ENCODE assay signal across 8 cellular contexts in the genomic region with DNA sequence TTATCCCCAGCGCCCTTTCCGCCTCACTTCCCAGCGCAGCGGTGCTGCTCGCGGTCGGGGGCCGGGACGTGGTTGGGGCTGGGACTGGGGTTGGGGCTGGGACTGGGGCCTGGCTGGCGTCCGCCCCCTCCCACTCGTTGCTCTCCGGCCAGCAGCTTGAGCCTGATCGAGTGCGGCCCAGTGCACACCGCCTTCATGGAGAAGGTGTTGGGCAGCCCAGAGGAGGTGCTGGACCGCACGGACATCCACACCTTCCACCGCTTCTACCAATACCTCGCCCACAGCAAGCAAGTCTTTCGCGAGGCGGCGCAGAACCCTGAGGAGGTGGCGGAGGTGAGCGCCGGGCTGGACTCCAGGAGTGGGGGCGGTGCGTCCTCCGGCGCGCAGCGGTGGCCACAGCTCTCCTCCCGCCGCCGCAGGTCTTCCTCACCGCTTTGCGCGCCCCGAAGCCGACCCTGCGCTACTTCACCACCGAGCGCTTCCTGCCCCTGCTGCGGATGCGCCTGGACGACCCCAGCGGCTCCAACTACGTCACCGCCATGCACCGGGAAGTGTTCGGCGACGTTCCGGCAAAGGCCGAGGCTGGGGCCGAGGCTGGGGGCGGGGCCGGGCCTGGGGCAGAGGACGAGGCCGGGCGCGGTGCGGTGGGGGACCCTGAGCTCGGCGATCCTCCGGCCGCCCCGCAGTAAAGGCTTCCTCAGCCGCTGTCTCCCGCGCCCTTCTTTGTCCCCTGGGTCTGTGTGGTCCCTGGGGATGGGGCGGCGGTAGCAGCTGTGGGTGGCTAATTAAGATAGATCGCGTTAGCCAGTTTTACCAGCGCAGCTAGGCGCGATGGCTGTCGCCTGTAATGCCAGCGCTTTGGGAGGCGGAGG. TPM values are rescaled to one million over a fixed set of nuclear protein-coding genes. Genes with fewer than 3 reads are reported as not detected.
A peak's percentile ranks its signal among the peaks of the same experiment; 100 is the strongest.
DNase-seq lines count a peak whose midpoint lies in the region; ATAC-seq, FAIRE-seq and TF ChIP-seq lines count a peak whose summit lies in the region.

No MANE protein-coding gene starts in this region.

- CTCF ChIA-PET in CD8-positive, alpha-beta T cell (lab: Charles Lee): interaction anchor here (1.0 to 1.6 kb wide), 6 partner anchors 11 to 34 kb away, joined by 3 to 8 read pairs (median 5); no protein-coding TSS in a partner anchor

- peaks cover 29% of the 10 kb centered on the region for H3K4me1 Mint-ChIP-seq in CD8-positive, alpha-beta T cell (ENCODE audit: low read depth)
- H3K4me1 Mint-ChIP-seq in stimulated activated memory B cell treated with anti-CD40 and anti-IgM and Interleukin-4, amounts not matched to agents 10 μg/mL and 1 μg/mL and 100 μg/mL, for 72 hours: peaks cover 45% of the 10 kb centered on the region

- TF ChIP-seq CTCF in CD8-positive, alpha-beta T cell (IDR thresholded peaks at IDR 0.05): no peak

- no peaks in the 10 kb centered on the region for H3K9me3 Mint-ChIP-seq in CD8-positive, alpha-beta T cell
- H3K9me3 Mint-ChIP-seq in stimulated activated memory B cell treated with anti-CD40 and anti-IgM and Interleukin-4, amounts not matched to agents 10 μg/mL and 1 μg/mL and 100 μg/mL, for 72 hours: no peaks in the 10 kb centered on the region

- peaks cover 3% of the 10 kb centered on the region for H3K36me3 Mint-ChIP-seq in CD8-positive, alpha-beta T cell
- H3K36me3 Mint-ChIP-seq in stimulated activated memory B cell treated with anti-CD40 and anti-IgM and Interleukin-4, amounts not matched to agents 10 μg/mL and 1 μg/mL and 100 μg/mL, for 72 hours: no peaks in the 10 kb centered on the region

- peak; percentile 88 for ATAC-seq in CD8-positive, alpha-beta T cell
- ATAC-seq in GM19463 (IDR thresholded peaks at IDR 0.05; ENCODE audit: unreplicated experiment): peak; percentile 91
- peak; percentile 96 for ATAC-seq in stimulated activated memory B cell treated with anti-CD40 and anti-IgM and Interleukin-4, amounts not matched to agents 10 μg/mL and 1 μg/mL and 100 μg/mL, for 72 hours

- peak overlapping the region; percentile 94 to 95 for H3K9ac ChIP-seq in mucosa of rectum (ENCODE audit: low read depth in 1 of 2, low read length in 2 of 2)

- no peaks in the 10 kb centered on the region for H3K9me3 ChIP-seq in CD8-positive, alpha-beta T cell (ENCODE audit: low read length)
- H3K9me3 ChIP-seq in esophagus (ENCODE audit: control insufficient read depth in 2 of 2, insufficient read depth in 1 of 2, low read depth in 1 of 2, low read length in 1 of 2) (no peaks in the 10 kb centered on the region), mucosa of rectum (ENCODE audit: control insufficient read depth in 2 of 2, low read length in 2 of 2) (no peaks in the 10 kb centered on the region)

- FAIRE-seq in HTR-8/SVneo (lab: Jason Lieb, UNC): peak; percentile 91

- H3K4me3 ChIP-seq in CD8-positive, alpha-beta T cell (ENCODE audit: low read depth, low read length): peak overlapping the region; percentile 87
- H3K4me3 ChIP-seq in esophagus (ENCODE audit: low read depth in 1 of 2, low read length in 2 of 2) (peak overlapping the region; percentile 79 to 88), mucosa of rectum (ENCODE audit: low read length in 2 of 2) (peak overlapping the region; percentile 74 to 88)

- peak; percentile 38 to 86 (median 77) for DNase-seq in CD8-positive, alpha-beta T cell
- peak; percentile 94 for DNase-seq in HTR-8/SVneo (ENCODE audit: insufficient read length, low spot score)
- DNase-seq in OCI-M1 (lab: John Stamatoyannopoulos, UW): peak; percentile 89
- DNase-seq in activated T-cell treated with anti-CD3 and anti-CD28 coated beads, Interleukin-2, amount 50 U/mL, for 48 hours: peak; percentile 82 to 87

- peak overlapping the region; percentile 94 for H3K27ac Mint-ChIP-seq in CD8-positive, alpha-beta T cell
- H3K27ac Mint-ChIP-seq in stimulated activated memory B cell treated with anti-CD40 and anti-IgM and Interleukin-4, amounts not matched to agents 10 μg/mL and 1 μg/mL and 100 μg/mL, for 72 hours: peak overlapping the region; percentile 98

- H3K36me3 ChIP-seq in CD8-positive, alpha-beta T cell (ENCODE audit: insufficient read depth, low read length): no peaks in the 10 kb centered on the region
- H3K36me3 ChIP-seq in esophagus (ENCODE audit: control insufficient read depth in 2 of 2, insufficient read depth in 2 of 2, low read length in 1 of 2) (no peaks in the 10 kb centered on the region), mucosa of rectum (ENCODE audit: control insufficient read depth in 2 of 2, insufficient read depth in 2 of 2, low read length in 2 of 2) (no peaks in the 10 kb centered on the region)

- peak overlapping the region; percentile 89 for H3K4me3 Mint-ChIP-seq in CD8-positive, alpha-beta T cell
- peak overlapping the region; percentile 99 for H3K4me3 Mint-ChIP-seq in stimulated activated memory B cell treated with anti-CD40 and anti-IgM and Interleukin-4, amounts not matched to agents 10 μg/mL and 1 μg/mL and 100 μg/mL, for 72 hours

- no peaks in the 10 kb centered on the region for H3K27me3 ChIP-seq in CD8-positive, alpha-beta T cell (ENCODE audit: insufficient read depth, low read length)
- H3K27me3 ChIP-seq in esophagus (ENCODE audit: control insufficient read depth in 1 of 2, insufficient read depth in 2 of 2, low read length in 2 of 2): no peaks in the 10 kb centered on the region
- H3K27me3 ChIP-seq in mucosa of rectum (ENCODE audit: control insufficient read depth in 2 of 2, insufficient read depth in 2 of 2, low read length in 2 of 2): no peaks in the 10 kb centered on the region

- H3K4me1 ChIP-seq in CD8-positive, alpha-beta T cell (ENCODE audit: insufficient read depth, low read length): peaks cover 12% of the 10 kb centered on the region
- H3K4me1 ChIP-seq in esophagus (ENCODE audit: control insufficient read depth in 2 of 2, insufficient read depth in 2 of 2, low read length in 1 of 2) (peaks cover 0 to 10% of the 10 kb centered on the region in 2 donors), mucosa of rectum (ENCODE audit: control insufficient read depth in 2 of 2, insufficient read depth in 2 of 2, low read length in 2 of 2) (peaks cover 7 to 17% of the 10 kb centered on the region in 2 donors)

- POLR2A ChIA-PET in CD8-positive, alpha-beta T cell (lab: Charles Lee): interaction anchor here (0.7 to 2.2 kb wide), 9 partner anchors 12 to 243 kb away, joined by 3 to 11 read pairs (median 4); partner anchors contain the start of genes NAGLU and STAT3

- intact Hi-C loops in CD8-positive, alpha-beta T cell (cut with DNase I, micrococcal nuclease): loop anchor here in 1 of 2 experiments (1.0 to 2.0 kb wide), 3 partner anchors 8 to 24 kb away; partner anchors contain the start of genes COASY and NAGLU

- H3K27me3 Mint-ChIP-seq in CD8-positive, alpha-beta T cell (ENCODE audit: low read depth): no peaks in the 10 kb centered on the region
- H3K27me3 Mint-ChIP-seq in stimulated activated memory B cell treated with anti-CD40 and anti-IgM and Interleukin-4, amounts not matched to agents 10 μg/mL and 1 μg/mL and 100 μg/mL, for 72 hours: no peaks in the 10 kb centered on the region

- 0 to 1% methylated on average over 77 to 82 of the region's 82 CpGs for WGBS in esophagus, 2 donors

- H3K27ac ChIP-seq in CD8-positive, alpha-beta T cell (ENCODE audit: low read depth, low read length): peak overlapping the region; percentile 80
- peak overlapping the region; percentile 94 to 95 for H3K27ac ChIP-seq in esophagus (ENCODE audit: low read depth in 2 of 2, low read length in 1 of 2)
- peak overlapping the region; percentile 85 to 89 for H3K27ac ChIP-seq in mucosa of rectum (ENCODE audit: low read depth in 2 of 2, low read length in 2 of 2)

RNA-seq across cellular contexts. Expression of gene HSD17B1, which starts 1.8 kb away (rescaled TPM):
- under 1 TPM; 0.44 to 0.52 TPM for total RNA-seq in CD8-positive, alpha-beta T cell
- 1 to 10 TPM; 4.0 to 9.0 TPM for polyA plus RNA-seq in esophagus

RNA-seq across cellular contexts. Expression of gene COASY, which starts 7.5 kb away (rescaled TPM):
- 10 to 100 TPM; 26.4 to 32.9 TPM for total RNA-seq in CD8-positive, alpha-beta T cell
- 10 to 100 TPM; 58.2 to 62.1 TPM for polyA plus RNA-seq in esophagus

RNA-seq across cellular contexts. Expression of gene MLX, which starts 12.4 kb away (rescaled TPM):
- 10 to 100 TPM; 18.3 to 21.3 TPM for total RNA-seq in CD8-positive, alpha-beta T cell
- polyA plus RNA-seq in esophagus: 10 to 100 TPM; 36.8 to 38.3 TPM

RNA-seq across cellular contexts. Expression of gene NAGLU, which starts 18.4 kb away (rescaled TPM):
- total RNA-seq in CD8-positive, alpha-beta T cell: 1 to 10 TPM; 7.4 TPM
- 10 to 100 TPM; 17.6 to 18.8 TPM for polyA plus RNA-seq in esophagus

RNA-seq across cellular contexts. Expression of gene PSMC3IP, which starts 23.0 kb away (rescaled TPM):
- 1 to 10 TPM; 3.9 to 4.1 TPM for total RNA-seq in CD8-positive, alpha-beta T cell
- 1 to 10 TPM; 6.4 to 7.2 TPM for polyA plus RNA-seq in esophagus

Comparison
In these comparisons a context has a peak if more than half of its experiments do, and no peak if none do; other contexts are left out.
1. Peak in every context shown above with its lines: DNase-seq, ATAC-seq, H3K4me3 ChIP-seq and H3K27ac ChIP-seq.